Comparison of ENCODE assay signal across 33 cellular contexts in genomic region chr4:23648846-23649596, GRCh38.
"Had no signal": no experiment of that assay in that cellular context is flagged by ENCODE, and none has a peak within 500 bp of the region (broad histone marks: within the 10 kb centered on the region; RNA-seq: fewer than 3 reads in every experiment).

No MANE protein-coding gene starts in this region.

- DNase-seq: activated B cell treated with CpG ODN at 0.5 μM for 24 hours; activated CD4-positive, alpha-beta memory T cell treated with anti-CD3 and anti-CD28 coated beads for 36 hours; activated CD4-positive, alpha-beta T cell treated with anti-CD3 and anti-CD28 coated beads for 4 hours; activated CD4-positive, alpha-beta T cell treated with anti-CD3 and anti-CD28 coated beads, Interleukin-2, amount 10 ng/mL, durations not matched to agents 24 days and 14 days; activated CD4-positive, alpha-beta T cell treated with anti-CD3 and anti-CD28 coated beads, Interleukin-2, amount 50 U/mL, for 1 hour; activated CD4-positive, alpha-beta T cell treated with anti-CD3 and anti-CD28 coated beads, Interleukin-2, amount 50 U/mL, for 4 hours; activated CD4-positive, CD25-positive, alpha-beta regulatory T cell treated with anti-CD3 and anti-CD28 coated beads, Interleukin-2, amount 50 U/mL, for 72 hours; activated CD8-positive, alpha-beta memory T cell treated with anti-CD3 and anti-CD28 coated beads, Interleukin-2, amount 50 U/mL, for 4 hours; activated CD8-positive, alpha-beta T cell treated with anti-CD3 and anti-CD28 coated beads for 36 hours; activated effector memory CD4-positive, alpha-beta T cell treated with anti-CD3 and anti-CD28 coated beads, Interleukin-2, amount 50 U/mL, for 16 hours; activated gamma-delta T cell treated with Interleukin-2 at 50 U/mL for 16 hours; activated naive CD4-positive, alpha-beta T cell; activated naive CD4-positive, alpha-beta T cell treated with anti-CD3 and anti-CD28 coated beads for 36 hours; activated naive CD4-positive, alpha-beta T cell treated with anti-CD3 and anti-CD28 coated beads, Interleukin-2, amount 50 U/mL, for 16 hours; activated naive CD8-positive, alpha-beta T cell treated with anti-CD3 and anti-CD28 coated beads for 36 hours; activated T-cell treated with anti-CD3 and anti-CD28 coated beads for 4 hours; activated T-cell treated with anti-CD3 and anti-CD28 coated beads, Interleukin-2, amount 50 U/mL, for 1 hour; activated T-cell treated with anti-CD3 and anti-CD28 coated beads, Interleukin-2, amount 50 U/mL, for 4 hours; activated T-cell treated with anti-CD3 and anti-CD28 coated beads, Interleukin-2, amount 50 U/mL, for 72 hours; adrenal gland; amniotic stem cell; aorta; body of pancreas; brain microvascular endothelial cell; central memory CD4-positive, alpha-beta T cell; T-cell; T-helper 17 cell had no signal

- H3K9me3 ChIP-seq: adrenal gland, body of pancreas, breast epithelium had no signal

- H3K27ac ChIP-seq: adrenal gland, body of pancreas, brain microvascular endothelial cell, breast epithelium, VCaP had no signal

- H3K4me1 ChIP-seq: adrenal gland, body of pancreas, breast epithelium had no signal

- FAIRE-seq: astrocyte, TTC549 had no signal

- H3K36me3 ChIP-seq: adrenal gland, brain microvascular endothelial cell, breast epithelium had no signal

- H3K4me3 ChIP-seq: adrenal gland, body of pancreas, breast epithelium had no signal

- H3K27me3 ChIP-seq: adrenal gland, body of pancreas, brain microvascular endothelial cell, breast epithelium had no signal

- ATAC-seq: activated CD8-positive, alpha-beta T cell treated with anti-CD3 and anti-CD28 coated beads for 36 hours; activated naive CD4-positive, alpha-beta T cell treated with anti-CD3 and anti-CD28 coated beads, Interleukin-2, amount 50 U/mL, for 72 hours; activated T-cell treated with anti-CD3 and anti-CD28 coated beads, Interleukin-2, amount 50 U/mL, for 4 hours; activated T-cell treated with anti-CD3 and anti-CD28 coated beads, Interleukin-2, amount 50 U/mL, for 72 hours; activated T-helper 17 cell treated with anti-CD3 and anti-CD28 coated beads, Interleukin-2, amount 50 U/mL, for 72 hours; body of pancreas; T-cell; T-helper 17 cell had no signal
